8 cellular contexts compared by ENCODE assay signal in genomic region chr2:209334188-209335017, GRCh38.
DNase-seq lines count a peak whose midpoint lies in the region; ATAC-seq and TF ChIP-seq lines count a peak whose summit lies in the region.

No MANE protein-coding gene starts in this region.

- H3K4me1 ChIP-seq in ovary (ENCODE audit: insufficient read depth), result no peaks in the 10 kb centered on the region

- H3K36me3 ChIP-seq in ovary, result no peaks in the 10 kb centered on the region

- POLR2A ChIA-PET in activated CD4-positive, alpha-beta memory T cell treated with anti-CD3 and anti-CD28 coated beads for 36 hours (lab: Charles Lee), result no interaction called here

- H3K4me3 Mint-ChIP-seq in activated CD4-positive, alpha-beta memory T cell treated with anti-CD3 and anti-CD28 coated beads for 36 hours, result no peak overlapping the region

- H3K36me3 Mint-ChIP-seq in activated CD4-positive, alpha-beta memory T cell treated with anti-CD3 and anti-CD28 coated beads for 36 hours, result no peaks in the 10 kb centered on the region

- H3K4me1 Mint-ChIP-seq in activated CD4-positive, alpha-beta memory T cell treated with anti-CD3 and anti-CD28 coated beads for 36 hours (ENCODE audit: low read depth), result no peaks in the 10 kb centered on the region

- intact Hi-C loops in activated CD4-positive, alpha-beta memory T cell treated with anti-CD3 and anti-CD28 coated beads for 36 hours (cut with micrococcal nuclease), result loop anchor here (1.0 to 5.0 kb wide), 3 partner anchors 90 to 627 kb away; partner anchors contain the start of gene MAP2
- intact Hi-C loops in ovary (cut with DNase I) (no loop called here), posterior vena cava (cut with DNase I) (no loop called here)

- TF ChIP-seq POLR2A in ovary (IDR thresholded peaks at IDR 0.05), result no peak

- no peak overlapping the region for H3K27ac ChIP-seq in ovary

- H3K9me3 ChIP-seq in ovary, result no peaks in the 10 kb centered on the region

- 7 to 10% (median 8%) methylated on average over 7 of the region's 7 CpGs for WGBS in ovary, 3 donors

- no peaks in the 10 kb centered on the region for H3K27me3 ChIP-seq in ovary

- ATAC-seq in GM19463 (IDR thresholded peaks at IDR 0.05; ENCODE audit: unreplicated experiment) (peak; percentile 72), HG03442 (IDR thresholded peaks at IDR 0.05; ENCODE audit: unreplicated experiment) (peak; percentile 80)

- no peak for TF ChIP-seq EP300 in ovary (IDR thresholded peaks at IDR 0.05)

- CTCF ChIA-PET in activated CD4-positive, alpha-beta memory T cell treated with anti-CD3 and anti-CD28 coated beads for 36 hours (lab: Charles Lee), result interaction anchor here (1.0 to 2.2 kb wide), 11 partner anchors 9 to 865 kb away, joined by 3 to 10 read pairs (median 5); partner anchors contain the start of gene MAP2

- no peaks in the 10 kb centered on the region for H3K27me3 Mint-ChIP-seq in activated CD4-positive, alpha-beta memory T cell treated with anti-CD3 and anti-CD28 coated beads for 36 hours

- H3K4me3 ChIP-seq in fibroblast of villous mesenchyme (ENCODE audit: low read depth, low read length) (no peak overlapping the region), ovary (no peak overlapping the region)

- no peaks in the 10 kb centered on the region for H3K9me3 Mint-ChIP-seq in activated CD4-positive, alpha-beta memory T cell treated with anti-CD3 and anti-CD28 coated beads for 36 hours

- TF ChIP-seq CTCF in fibroblast of villous mesenchyme (IDR thresholded peaks at IDR 0.05; ENCODE audit: insufficient read depth, low read depth, low read length) (peak; percentile 80), ovary (IDR thresholded peaks at IDR 0.05) (peak in 2 of 3 donors; percentile 32 to 44)

- DNase-seq in DMS79 (lab: John Stamatoyannopoulos, UW), result peak; percentile 41
- DNase-seq in NCI-H345 treated with DMSO at 0.1 percent for 48 hours (lab: John Stamatoyannopoulos, UW; ENCODE audit: unreplicated experiment), result peak; percentile 72
- peak; percentile 48 for DNase-seq in activated CD4-positive, alpha-beta memory T cell treated with anti-CD3 and anti-CD28 coated beads for 36 hours
- peak; percentile 52 for DNase-seq in fibroblast of villous mesenchyme (ENCODE audit: low read depth)
- DNase-seq in ovary, result peak; percentile 18 to 62 (median 40)
- no peak for DNase-seq in posterior vena cava (ENCODE audit: low spot score)

- H3K27ac Mint-ChIP-seq in activated CD4-positive, alpha-beta memory T cell treated with anti-CD3 and anti-CD28 coated beads for 36 hours, result no peak overlapping the region
